Comparison of ENCODE assay signal across 1 cellular context in genomic region chr17:77471984-77472836, GRCh38.
TF ChIP-seq lines count a peak whose summit lies in the region.

No MANE protein-coding gene starts in this region.

TF ChIP-seq in SK-N-SH treated with all-trans-retinoic acid at 6 μM for 48 hours, 23 proteins besides CTCF, POLR2A, EP300 and RAD21 (continued from another document):
- no peak for TF ChIP-seq CREB5 (CRISPR knock-in tag; IDR thresholded peaks at IDR 0.05; ENCODE audit: low read depth)
TF ChIP-seq in SK-N-SH treated with all-trans-retinoic acid at 6 μM for 48 hours: peak in this region for 2.
